ENCODE assay signal across 1 cellular context in genomic region chr19:46840157-46840942, GRCh38.
TF ChIP-seq lines count a peak whose summit lies in the region.

No MANE protein-coding gene starts in this region.

TF ChIP-seq in H1, 55 proteins besides CTCF, POLR2A, EP300 and RAD21:
- TF ChIP-seq YY1 (IDR thresholded peaks at IDR 0.05; ENCODE audit: low read depth, low read length) (no peak), SIRT6 (IDR thresholded peaks at IDR 0.05; ENCODE audit: low read length) (no peak), TEAD4 (IDR thresholded peaks at IDR 0.05; ENCODE audit: low read depth, low read length) (peak; percentile 85), E2F6 (IDR thresholded peaks at IDR 0.05) (no peak), RBBP5 (IDR thresholded peaks at IDR 0.05; ENCODE audit: borderline replicate concordance, low read depth, low read length) (no peak), POLR2AphosphoS5 (IDR thresholded peaks at IDR 0.05; ENCODE audit: low read depth, low read length) (no peak), CHD1 (IDR thresholded peaks at IDR 0.05; ENCODE audit: low read depth, low read length) (no peak), CHD7 (IDR thresholded peaks at IDR 0.05; ENCODE audit: insufficient replicate concordance, low read length) (no peak), RXRA (IDR thresholded peaks at IDR 0.05; ENCODE audit: insufficient read depth, low read depth, low read length) (no peak), RFX5 (IDR thresholded peaks at IDR 0.05; ENCODE audit: borderline replicate concordance, low read depth, low read length) (no peak), SP4 (IDR thresholded peaks at IDR 0.05; ENCODE audit: low read length) (no peak), JUND (IDR thresholded peaks at IDR 0.05; ENCODE audit: low read length) (no peak), SAP30 (IDR thresholded peaks at IDR 0.05; ENCODE audit: insufficient read depth, insufficient replicate concordance, low read length) (no peak), SP1 (IDR thresholded peaks at IDR 0.05; ENCODE audit: low read depth, low read length) (no peak), MAX (IDR thresholded peaks at IDR 0.05) (no peak), SUZ12 (IDR thresholded peaks at IDR 0.05; ENCODE audit: low read length) (no peak), EGR1 (IDR thresholded peaks at IDR 0.05; ENCODE audit: borderline replicate concordance, low read depth, low read length) (no peak), BRCA1 (IDR thresholded peaks at IDR 0.05; ENCODE audit: low read depth, low read length) (no peak), BCL11A (IDR thresholded peaks at IDR 0.05; ENCODE audit: low read depth in 2 of 2, low read length in 2 of 2) (no peak), SRF (IDR thresholded peaks at IDR 0.05; ENCODE audit: low read depth, low read length) (no peak), NANOG (IDR thresholded peaks at IDR 0.05; ENCODE audit: insufficient read depth, low read depth, low read length, poor library complexity, severe bottlenecking) (no peak), SIX5 (IDR thresholded peaks at IDR 0.05; ENCODE audit: low read depth, low read length) (no peak), GTF2F1 (IDR thresholded peaks at IDR 0.05; ENCODE audit: borderline replicate concordance, low read depth, low read length) (no peak), ATF2 (IDR thresholded peaks at IDR 0.05; ENCODE audit: low read length) (0 out of 2 replicates have a peak, but pooled peaks have one; percentile 64), FOSL1 (IDR thresholded peaks at IDR 0.05; ENCODE audit: insufficient read depth, low read depth, low read length) (no peak), SIN3A (conservative IDR thresholded peaks at IDR 0.05 in 1 of 2, IDR thresholded peaks at IDR 0.05 in 1 of 2; ENCODE audit: low read depth in 1 of 2, low read length in 2 of 2) (0 out of 4 replicates have a peak, but pooled peaks of 1 of the 2 experiments have one; percentile 41), CBX5 (IDR thresholded peaks at IDR 0.05; ENCODE audit: low read depth, low read length) (no peak), ZNF274 (IDR thresholded peaks at IDR 0.05; ENCODE audit: borderline replicate concordance, extremely low read depth, low read length) (no peak), PHF8 (conservative IDR thresholded peaks at IDR 0.05; ENCODE audit: low read depth, low read length) (no peak), BACH1 (IDR thresholded peaks at IDR 0.05; ENCODE audit: low read length) (no peak), KDM5A (IDR thresholded peaks at IDR 0.05; ENCODE audit: low read length) (no peak), CEBPB (IDR thresholded peaks at IDR 0.05; ENCODE audit: low read depth, low read length) (no peak), TCF12 (IDR thresholded peaks at IDR 0.05; ENCODE audit: low read depth, low read length) (no peak), RNF2 (IDR thresholded peaks at IDR 0.05; ENCODE audit: borderline replicate concordance, low read depth, low read length, missing control alignments, poor library complexity, severe bottlenecking) (no peak), TAF7 (optimal IDR thresholded peaks at IDR 0.05; ENCODE audit: borderline replicate concordance, low read depth, low read length) (no peak), EZH2 (IDR thresholded peaks at IDR 0.05; ENCODE audit: low read depth, low read length, severe bottlenecking) (no peak), USF2 (IDR thresholded peaks at IDR 0.05; ENCODE audit: low read length) (no peak), CTBP2 (IDR thresholded peaks at IDR 0.05; ENCODE audit: borderline replicate concordance, insufficient read depth, insufficient read length, low read length) (no peak), HDAC2 (IDR thresholded peaks at IDR 0.05; ENCODE audit: borderline replicate concordance in 1 of 2, low read depth in 2 of 2, low read length in 2 of 2) (no peak), ASH2L (IDR thresholded peaks at IDR 0.05; ENCODE audit: low read length) (no peak), TBP (IDR thresholded peaks at IDR 0.05; ENCODE audit: low read depth, low read length) (peak; percentile 12; the same call in 1 of the 2 replicates), CREB1 (IDR thresholded peaks at IDR 0.05) (peak; percentile 58), KDM1A (IDR thresholded peaks at IDR 0.05; ENCODE audit: borderline replicate concordance, low read length) (peak; percentile 70; the same call in 1 of the 2 replicates), POU5F1 (IDR thresholded peaks at IDR 0.05; ENCODE audit: low read depth, low read length) (no peak), TAF1 (IDR thresholded peaks at IDR 0.05; ENCODE audit: low read depth, low read length) (no peak), GABPA (IDR thresholded peaks at IDR 0.05; ENCODE audit: borderline replicate concordance, insufficient read depth, low read length) (no peak)
